ENCODE assay signal across 18 cellular contexts in the genomic region with DNA sequence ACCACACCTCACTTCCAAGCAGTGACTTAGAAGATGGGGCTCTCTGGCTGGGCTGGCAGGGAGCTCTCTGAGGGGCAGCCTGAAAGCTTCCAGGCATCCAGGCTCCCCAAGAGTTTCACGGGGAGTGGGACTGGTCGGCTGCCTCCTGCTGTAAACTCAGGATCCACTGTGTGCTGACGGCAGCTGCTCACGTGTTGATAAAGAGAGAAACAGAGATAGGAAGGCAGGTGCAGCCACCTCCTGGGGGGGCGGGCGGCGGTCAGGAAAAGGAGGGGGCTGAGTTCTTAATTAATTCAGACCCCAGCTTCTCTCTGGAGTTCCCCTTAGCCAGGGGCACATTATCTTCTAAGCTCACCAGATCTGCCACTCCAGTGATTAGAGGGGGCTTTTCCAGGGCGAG.
"Had no signal": no experiment of that assay in that cellular context is flagged by ENCODE, and none has a peak within 500 bp of the region (broad histone marks: within the 10 kb centered on the region; RNA-seq: fewer than 3 reads in every experiment).

No MANE protein-coding gene starts in this region.

- DNase-seq: activated B cell treated with CpG ODN at 0.5 μM for 24 hours; activated CD4-positive, alpha-beta T cell treated with anti-CD3 and anti-CD28 coated beads for 48 hours; activated CD8-positive, alpha-beta memory T cell treated with anti-CD3 and anti-CD28 coated beads, Interleukin-2, amount 50 U/mL, for 4 hours; activated CD8-positive, alpha-beta T cell treated with anti-CD3 and anti-CD28 coated beads, Interleukin-2, amount 10 ng/mL, durations not matched to agents 7 days and 5 days; activated gamma-delta T cell treated with Interleukin-2 at 50 U/mL for 16 hours; activated T-cell treated with anti-CD3 and anti-CD28 coated beads, Interleukin-2, amount 50 U/mL, for 72 hours; amniotic stem cell; colonic mucosa; esophagus squamous epithelium; hippocampal formation; left lung; mammary epithelial cell; stimulated activated CD4-positive, alpha-beta T cell treated with anti-CD3 and anti-CD28 coated beads, Interleukin-2, amount 100 ng/mL, for 24 hours had no signal

- H3K4me3 Mint-ChIP-seq: activated B cell treated with CpG ODN at 0.5 μM for 24 hours; activated CD8-positive, alpha-beta T cell treated with anti-CD3 and anti-CD28 coated beads, Interleukin-2, amount 10 ng/mL, durations not matched to agents 7 days and 5 days; activated naive CD8-positive, alpha-beta T cell; activated T-cell treated with anti-CD3 and anti-CD28 coated beads, Interleukin-2, amount 50 U/mL, for 72 hours had no signal

- H3K36me3 Mint-ChIP-seq: activated naive CD8-positive, alpha-beta T cell had no signal

- H3K9me3 ChIP-seq: colonic mucosa, esophagus squamous epithelium, left lung, neutrophil, thoracic aorta had no signal

- H3K79me2 ChIP-seq: parathyroid adenoma had no signal

- H3K27me3 ChIP-seq: colonic mucosa had no signal

- H3K27ac ChIP-seq: colonic mucosa, esophagus squamous epithelium, left lung, neutrophil, parathyroid adenoma, thoracic aorta had no signal

- H3K4me1 Mint-ChIP-seq: activated B cell treated with CpG ODN at 0.5 μM for 24 hours had no signal

- H2AFZ ChIP-seq: parathyroid adenoma had no signal

- H3K4me3 ChIP-seq: colonic mucosa, esophagus squamous epithelium, left lung, thoracic aorta had no signal

- H3K9ac ChIP-seq: parathyroid adenoma had no signal

- H3K9me3 Mint-ChIP-seq: activated B cell treated with CpG ODN at 0.5 μM for 24 hours; activated T-cell treated with anti-CD3 and anti-CD28 coated beads, Interleukin-2, amount 50 U/mL, for 72 hours had no signal

- H3K36me3 ChIP-seq: colonic mucosa, esophagus squamous epithelium, left lung, neutrophil, thoracic aorta had no signal

- H3K27ac Mint-ChIP-seq: activated B cell treated with CpG ODN at 0.5 μM for 24 hours; activated CD8-positive, alpha-beta T cell treated with anti-CD3 and anti-CD28 coated beads, Interleukin-2, amount 10 ng/mL, durations not matched to agents 7 days and 5 days; activated naive CD8-positive, alpha-beta T cell; activated T-cell treated with anti-CD3 and anti-CD28 coated beads, Interleukin-2, amount 50 U/mL, for 72 hours had no signal

- FAIRE-seq: keratinocyte had no signal

- H3K4me1 ChIP-seq: colonic mucosa, esophagus squamous epithelium, left lung, parathyroid adenoma had no signal
